ENCODE assay signal across 24 cellular contexts in the genomic region with DNA sequence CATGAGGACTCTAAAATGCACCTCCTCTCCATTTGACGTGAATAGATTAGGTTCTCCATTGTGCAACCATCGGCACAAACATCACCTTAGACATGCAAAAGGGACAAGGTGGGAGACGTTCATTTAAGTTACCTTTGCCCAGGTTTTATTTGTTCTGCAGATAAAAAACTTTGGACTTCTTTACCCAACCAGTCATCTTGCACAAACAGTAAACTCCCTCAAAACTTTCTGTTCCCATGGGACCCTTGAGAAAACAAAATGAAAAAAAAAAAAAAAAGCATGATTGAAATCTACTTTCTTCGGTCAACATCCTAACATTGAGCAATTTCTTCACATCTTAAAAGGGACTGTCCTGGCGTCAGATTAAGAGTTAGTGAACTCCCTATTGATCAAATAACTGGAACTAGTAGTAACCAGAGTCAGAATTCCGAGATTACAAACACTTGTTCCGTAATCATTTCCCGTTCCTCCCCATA.
"Had no signal": no experiment of that assay in that cellular context is flagged by ENCODE, and none has a peak within 500 bp of the region (broad histone marks: within the 10 kb centered on the region; RNA-seq: fewer than 3 reads in every experiment).

No MANE protein-coding gene starts in this region.

- H3K27me3 ChIP-seq: SJSA1 had no signal

- H3K4me1 ChIP-seq: SJSA1 had no signal

- DNase-seq: IMR-90, Karpas-422, KG1, MG63, NCI-H1092, NCI-H1105 treated with DMSO at 0.1 percent for 48 hours, NCI-H1417 treated with DMSO at 0.1 percent for 48 hours, NCI-H146, NCI-H1694 treated with DMSO at 0.1 percent for 48 hours, NCI-H1930, NCI-H2081, NCI-H2107, NCI-H2227 treated with DMSO at 0.1 percent for 48 hours, NCI-H524, NCI-H526 treated with DMSO at 0.1 percent for 48 hours, NCI-H748 treated with DMSO at 0.1 percent for 48 hours, Right ventricle myocardium superior, RPMI8226, SIG-M5 had no signal

- H3K27ac ChIP-seq: HL-60, SJSA1, SK-N-MC had no signal

- FAIRE-seq: HTR-8/SVneo, RCC 7860 had no signal

- H3K36me3 ChIP-seq: MG63, SJSA1 had no signal

- H3K9me3 ChIP-seq: MG63, SJSA1 had no signal

- H3K4me3 ChIP-seq: MG63, SJSA1, SK-N-MC had no signal
